In genomic region chr5:14351845-14352712, GRCh38 we compare ENCODE assay signal across 1 cellular context.
TF ChIP-seq lines count a peak whose summit lies in the region.

No MANE protein-coding gene starts in this region.

TF ChIP-seq in endothelial cell of umbilical vein, 7 proteins besides CTCF, POLR2A, EP300 and RAD21 (continued from another document):
- no peak for TF ChIP-seq EZH2 (IDR thresholded peaks at IDR 0.05; ENCODE audit: borderline replicate concordance, low read depth, low read length, severe bottlenecking)
- TF ChIP-seq GATA2 (IDR thresholded peaks at IDR 0.05; ENCODE audit: insufficient read depth, insufficient read length, low read depth, low read length) = no peak
- no peak for TF ChIP-seq MAX (IDR thresholded peaks at IDR 0.05; ENCODE audit: insufficient read depth, insufficient read length)
- no peak for TF ChIP-seq MYC (IDR thresholded peaks at IDR 0.05; ENCODE audit: low read depth, low read length)
- no peak for TF ChIP-seq JUN (IDR thresholded peaks at IDR 0.05; ENCODE audit: borderline replicate concordance, insufficient read depth, insufficient read length, low read depth)
- no peak for TF ChIP-seq POLR2AphosphoS5 (IDR thresholded peaks at IDR 0.05; ENCODE audit: insufficient read depth, low read depth, low read length)
